8 cellular contexts compared by ENCODE assay signal in genomic region chr11:65695459-65696241, GRCh38. TPM values are rescaled to one million over a fixed set of nuclear protein-coding genes. Genes with fewer than 3 reads are reported as not detected.
DNase-seq lines count a peak whose midpoint lies in the region; ATAC-seq and TF ChIP-seq lines count a peak whose summit lies in the region.
"Had no signal": no experiment of that assay in that cellular context is flagged by ENCODE, and none has a peak within 500 bp of the region (broad histone marks: within the 10 kb centered on the region; RNA-seq: fewer than 3 reads in every experiment).

No MANE protein-coding gene starts in this region.

- DNase-seq in NCI-H146 (lab: John Stamatoyannopoulos, UW), result peak; percentile 75
- DNase-seq in SK-MEL-5 (ENCODE audit: low read depth, low spot score), result peak; percentile 73
- peak; percentile 40 to 61 for DNase-seq in hippocampal formation (lab: John Stamatoyannopoulos, UW)
- DNase-seq in upper lobe of right lung, result no peak
- DNase-seq in GOT3 (lab: John Stamatoyannopoulos, UW), result no peak

- H3K9me3 ChIP-seq in upper lobe of right lung, result no peaks in the 10 kb centered on the region
- H3K9me3 ChIP-seq: neutrophil had no signal

- H3K4me3 ChIP-seq in upper lobe of right lung, result no peak overlapping the region

- H3K4me1 ChIP-seq in upper lobe of right lung, result peaks cover 3% of the 10 kb centered on the region

- no peak for TF ChIP-seq CTCF in upper lobe of right lung (IDR thresholded peaks at IDR 0.05)

- peak; percentile 45 for ATAC-seq in upper lobe of right lung
- ATAC-seq in GM21529 (IDR thresholded peaks at IDR 0.05; ENCODE audit: unreplicated experiment), result no peak
- no peak for ATAC-seq in GM21423 (IDR thresholded peaks at IDR 0.05; ENCODE audit: unreplicated experiment)

- H3K27ac ChIP-seq in upper lobe of right lung, result no peak overlapping the region
- H3K27ac ChIP-seq: neutrophil had no signal

- H3K36me3 ChIP-seq in upper lobe of right lung, result no peaks in the 10 kb centered on the region
- H3K36me3 ChIP-seq: neutrophil had no signal

- in situ Hi-C loops in SK-MEL-5 (cut with HindIII; ENCODE audit: low pct_unique_long_range_greater_than_20kb, low sequenced_read_pairs), result no loop called here

- intact Hi-C loops in upper lobe of right lung (cut with DNase I), result no loop called here

- H3K27me3 ChIP-seq in upper lobe of right lung, result no peaks in the 10 kb centered on the region
- H3K27me3 ChIP-seq: neutrophil had no signal

RNA-seq across cellular contexts. Expression of gene KAT5, which starts 16.4 kb away (rescaled TPM):
- 37.8 and 42.0 TPM in 2 replicates for total RNA-seq in SK-MEL-5 (2014; rRNA removed; shearing (Covaris generic))
- polyA plus RNA-seq in SK-MEL-5 (2015; cell fraction: cytosol; rRNA removed), result 39.3 and 43.8 TPM in 2 replicates
- 29.7 and 49.4 TPM in 2 replicates for polyA plus RNA-seq in SK-MEL-5 (2015; cell fraction: nucleus; rRNA removed)
- total RNA-seq in upper lobe of right lung, result 77.5 TPM

RNA-seq across cellular contexts. Expression of gene RNASEH2C, which starts 24.9 kb away (rescaled TPM):
- 35.1 and 37.4 TPM in 2 replicates for total RNA-seq in SK-MEL-5 (2014; rRNA removed; shearing (Covaris generic))
- polyA plus RNA-seq in SK-MEL-5 (2015; cell fraction: cytosol; rRNA removed), result 48.1 and 58.1 TPM in 2 replicates
- 56.7 and 60.6 TPM in 2 replicates for polyA plus RNA-seq in SK-MEL-5 (2015; cell fraction: nucleus; rRNA removed)
- total RNA-seq in upper lobe of right lung, result 42.5 TPM

RNA-seq across cellular contexts. Expression of gene RELA, which starts 32.9 kb away (rescaled TPM):
- total RNA-seq in SK-MEL-5 (2014; rRNA removed; shearing (Covaris generic)), result 16.6 and 26.1 TPM in 2 replicates
- polyA plus RNA-seq in SK-MEL-5 (2015; cell fraction: cytosol; rRNA removed), result 64.2 and 75.7 TPM in 2 replicates
- 75.0 and 119 TPM in 2 replicates for polyA plus RNA-seq in SK-MEL-5 (2015; cell fraction: nucleus; rRNA removed)
- total RNA-seq in upper lobe of right lung, result 68.2 TPM

RNA-seq across cellular contexts. Expression of gene SIPA1, which starts 57.7 kb away (rescaled TPM):
- 13.7 and 15.8 TPM in 2 replicates for total RNA-seq in SK-MEL-5 (2014; rRNA removed; shearing (Covaris generic))
- 21.7 and 39.8 TPM in 2 replicates for polyA plus RNA-seq in SK-MEL-5 (2015; cell fraction: cytosol; rRNA removed)
- polyA plus RNA-seq in SK-MEL-5 (2015; cell fraction: nucleus; rRNA removed), result 32.2 and 39.9 TPM in 2 replicates
- 86.5 TPM for total RNA-seq in upper lobe of right lung

Comparison
In these comparisons a context has a peak if more than half of its experiments do, and no peak if none do; other contexts are left out.
1. DNase-seq: peak in NCI-H146 (single experiment), SK-MEL-5 (single experiment) and hippocampal formation (2 of 2); none in upper lobe of right lung (single experiment) and GOT3 (single experiment).